ENCODE assay signal across 29 cellular contexts in the genomic region with DNA sequence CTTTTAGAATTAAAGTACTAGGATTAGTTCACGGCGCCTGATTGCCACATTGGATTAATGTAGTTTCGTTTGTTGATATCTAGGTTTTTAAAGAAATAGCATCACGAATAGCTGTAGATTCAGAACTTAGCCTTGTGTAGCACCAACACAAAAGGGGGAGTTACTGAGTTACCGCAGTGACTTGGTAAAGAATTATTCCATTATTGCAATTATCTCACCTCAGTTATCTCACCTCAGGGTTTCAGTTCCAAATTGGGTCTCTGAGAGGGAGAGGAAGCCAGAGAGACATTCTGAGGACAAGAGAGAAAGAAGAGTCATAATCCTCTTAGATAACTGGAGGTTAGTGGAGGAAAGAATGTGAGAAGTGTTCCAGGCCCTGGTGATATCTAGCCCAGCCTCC.
"Had no signal": no experiment of that assay in that cellular context is flagged by ENCODE, and none has a peak within 500 bp of the region (broad histone marks: within the 10 kb centered on the region; RNA-seq: fewer than 3 reads in every experiment).

No MANE protein-coding gene starts in this region.

- H3K4me3 ChIP-seq: ovary, psoas muscle, right lobe of liver, skin epidermis, suprapubic skin, testis, tibial artery, transverse colon, upper lobe of right lung, uterus had no signal

- H3K27me3 ChIP-seq: ovary, right lobe of liver, suprapubic skin, testis, tibial artery, transverse colon, upper lobe of right lung, uterus had no signal

- H3K27ac Mint-ChIP-seq: naive B cell; natural killer cell; nephron; progenitor cell of endocrine pancreas; stimulated activated memory B cell treated with anti-CD40 and anti-IgM and Interleukin-4, amounts not matched to agents 10 μg/mL and 1 μg/mL and 100 μg/mL, for 72 hours; stimulated activated naive CD8-positive, alpha-beta T cell treated with anti-CD3 and anti-CD28 coated beads, Interleukin-15, amount 100 ng/mL, for 72 hours; type B pancreatic cell had no signal

- H3K4me1 Mint-ChIP-seq: naive B cell; natural killer cell; nephron; stimulated activated memory B cell treated with anti-CD40 and anti-IgM and Interleukin-4, amounts not matched to agents 10 μg/mL and 1 μg/mL and 100 μg/mL, for 72 hours; stimulated activated naive CD8-positive, alpha-beta T cell treated with anti-CD3 and anti-CD28 coated beads, Interleukin-15, amount 100 ng/mL, for 72 hours had no signal

- H3K27ac ChIP-seq: ovary, parathyroid adenoma, psoas muscle, right lobe of liver, skin epidermis, suprapubic skin, testis, tibial artery, transverse colon, upper lobe of right lung, uterus had no signal

- H3K4me3 Mint-ChIP-seq: naive B cell; natural killer cell; nephron; stimulated activated memory B cell treated with anti-CD40 and anti-IgM and Interleukin-4, amounts not matched to agents 10 μg/mL and 1 μg/mL and 100 μg/mL, for 72 hours; stimulated activated naive CD8-positive, alpha-beta T cell treated with anti-CD3 and anti-CD28 coated beads, Interleukin-15, amount 100 ng/mL, for 72 hours; type B pancreatic cell had no signal

- DNase-seq: naive B cell; natural killer cell; occipital lobe; ovary; posterior cingulate gyrus; psoas muscle; right cardiac atrium; right lobe of liver; stimulated activated CD4-positive, alpha-beta T cell treated with anti-CD3 and anti-CD28 coated beads, Interleukin-15, amount 100 ng/mL, for 24 hours; stimulated activated CD4-positive, alpha-beta T cell treated with anti-CD3 and anti-CD28 coated beads, Interleukin-2, amount 100 ng/mL, for 24 hours; stimulated activated CD4-positive, alpha-beta T cell treated with anti-CD3 and anti-CD28 coated beads, Interleukin-2, amount 100 ng/mL, for 48 hours; stimulated activated CD4-positive, alpha-beta T cell treated with anti-CD3 and anti-CD28 coated beads, Interleukin-4, amount 100 ng/mL, for 4 hours; stimulated activated CD8-positive, alpha-beta memory T cell treated with anti-CD3 and anti-CD28 coated beads, Interleukin-4, amount 100 ng/mL, for 48 hours; stimulated activated naive CD4-positive, alpha-beta T cell; stimulated activated naive CD8-positive, alpha-beta T cell treated with anti-CD3 and anti-CD28 coated beads, Interleukin-15, amount 100 ng/mL, for 72 hours; stimulated activated naive CD8-positive, alpha-beta T cell treated with anti-CD3 and anti-CD28 coated beads, Interleukin-15, Interleukin-2, amounts not matched to agents 100 U/mL and 50 U/mL, for 24 hours; substantia nigra; testis; tibial artery; transverse colon; upper lobe of right lung; uterus had no signal

- ATAC-seq: natural killer cell; psoas muscle; right cardiac atrium; right lobe of liver; stimulated activated memory B cell treated with anti-CD40 and anti-IgM and Interleukin-4, amounts not matched to agents 10 μg/mL and 1 μg/mL and 100 μg/mL, for 72 hours; stimulated activated naive CD8-positive, alpha-beta T cell treated with anti-CD3 and anti-CD28 coated beads, Interleukin-15, amount 100 ng/mL, for 72 hours; stimulated activated naive CD8-positive, alpha-beta T cell treated with anti-CD3 and anti-CD28 coated beads, Interleukin-15, Interleukin-2, amounts not matched to agents 100 U/mL and 50 U/mL, for 24 hours; upper lobe of right lung had no signal

- H3K4me1 ChIP-seq: parathyroid adenoma, psoas muscle, right lobe of liver, suprapubic skin, testis, tibial artery, transverse colon, upper lobe of right lung, uterus had no signal

- H3K79me2 ChIP-seq: parathyroid adenoma had no signal

- H3K36me3 Mint-ChIP-seq: naive B cell; natural killer cell; stimulated activated memory B cell treated with anti-CD40 and anti-IgM and Interleukin-4, amounts not matched to agents 10 μg/mL and 1 μg/mL and 100 μg/mL, for 72 hours; type B pancreatic cell had no signal

- H2AFZ ChIP-seq: parathyroid adenoma had no signal

- H3K9me3 Mint-ChIP-seq: naive B cell; natural killer cell; stimulated activated memory B cell treated with anti-CD40 and anti-IgM and Interleukin-4, amounts not matched to agents 10 μg/mL and 1 μg/mL and 100 μg/mL, for 72 hours; stimulated activated naive CD8-positive, alpha-beta T cell treated with anti-CD3 and anti-CD28 coated beads, Interleukin-15, amount 100 ng/mL, for 72 hours; type B pancreatic cell had no signal

- H3K36me3 ChIP-seq: ovary, right lobe of liver, suprapubic skin, tibial artery, transverse colon, upper lobe of right lung, uterus had no signal

- H3K9ac ChIP-seq: parathyroid adenoma had no signal

- H3K27me3 Mint-ChIP-seq: progenitor cell of endocrine pancreas had no signal

- H3K9me3 ChIP-seq: ovary, psoas muscle, right lobe of liver, suprapubic skin, testis, tibial artery, transverse colon, upper lobe of right lung, uterus had no signal
